In the genomic region with DNA sequence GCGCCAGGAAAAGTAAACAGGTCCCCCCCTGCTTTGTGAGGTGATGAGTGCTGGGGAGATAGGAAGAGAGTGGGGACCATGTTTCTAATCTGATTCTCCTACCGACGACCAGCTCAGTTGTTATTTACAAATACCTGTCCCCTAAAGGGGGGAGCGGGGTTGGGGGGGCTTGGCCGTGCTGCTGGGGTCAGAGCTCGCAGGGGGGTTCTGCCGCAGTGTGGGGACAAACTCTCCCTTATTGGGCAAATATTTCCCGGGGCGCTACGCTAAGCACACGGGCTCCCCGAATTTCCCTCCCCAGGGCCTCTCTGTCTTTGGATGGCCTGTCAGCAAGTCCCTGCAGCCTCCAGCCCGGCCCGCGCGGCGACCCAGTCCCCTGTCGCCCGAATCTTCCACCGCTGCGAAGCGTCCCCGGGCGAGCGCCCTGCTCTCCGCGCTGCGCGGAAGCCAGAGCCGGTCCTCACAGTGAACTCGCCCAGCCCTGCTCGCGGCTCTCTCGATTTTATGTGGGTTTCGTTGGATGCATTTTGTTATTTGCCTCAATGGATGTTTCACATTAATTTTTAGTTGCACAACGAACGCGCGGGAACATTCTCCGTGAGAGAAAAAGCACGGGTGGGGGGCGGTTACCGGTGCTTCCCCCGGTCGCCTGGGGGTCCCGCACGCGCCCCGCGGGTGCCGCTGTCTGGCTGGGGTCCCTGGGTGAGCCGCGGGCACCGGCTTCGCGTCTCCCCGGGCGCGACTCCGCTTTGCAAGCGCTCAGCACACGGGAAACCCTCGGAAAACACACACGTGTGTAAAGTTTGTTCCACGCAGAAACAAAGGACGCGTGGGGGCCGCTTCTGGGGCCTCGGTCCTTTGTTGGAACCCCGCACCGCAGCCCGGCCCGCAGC, we compare ENCODE assay signal across 8 cellular contexts. TPM values are rescaled to one million over a fixed set of nuclear protein-coding genes. Genes with fewer than 3 reads are reported as not detected.
DNase-seq lines count a peak whose midpoint lies in the region; ATAC-seq lines count a peak whose summit lies in the region.

No MANE protein-coding gene starts in this region.

- H3K4me1 ChIP-seq in ES-I3 (ENCODE audit: insufficient read depth, low read length) = peaks cover 14% of the 10 kb centered on the region
- H3K4me1 ChIP-seq in naive thymus-derived CD4-positive, alpha-beta T cell (ENCODE audit: control insufficient read depth in 2 of 2, insufficient read depth in 2 of 2, low read length in 2 of 2) = peaks cover 17 to 19% of the 10 kb centered on the region in 2 donors

- peak overlapping the region; percentile 51 for H3K27ac Mint-ChIP-seq in activated CD4-positive, alpha-beta T cell treated with anti-CD3 and anti-CD28 coated beads for 36 hours
- peak overlapping the region; percentile 70 to 88 (median 80) for H3K27ac Mint-ChIP-seq in naive thymus-derived CD4-positive, alpha-beta T cell

- no peak for ATAC-seq in activated CD4-positive, alpha-beta T cell treated with anti-CD3 and anti-CD28 coated beads for 36 hours
- no peak for ATAC-seq in naive thymus-derived CD4-positive, alpha-beta T cell
- no peak for ATAC-seq in GM19467 (IDR thresholded peaks at IDR 0.05; ENCODE audit: unreplicated experiment)
- ATAC-seq in GM18511 (IDR thresholded peaks at IDR 0.05; ENCODE audit: unreplicated experiment) = no peak
- no peak for ATAC-seq in GM21526 (IDR thresholded peaks at IDR 0.05; ENCODE audit: low FRiP score, unreplicated experiment)

- H3K9me3 Mint-ChIP-seq in activated CD4-positive, alpha-beta T cell treated with anti-CD3 and anti-CD28 coated beads for 36 hours (ENCODE audit: low read depth) = no peaks in the 10 kb centered on the region
- H3K9me3 Mint-ChIP-seq in naive thymus-derived CD4-positive, alpha-beta T cell = no peaks in the 10 kb centered on the region

- H3K36me3 Mint-ChIP-seq in activated CD4-positive, alpha-beta T cell treated with anti-CD3 and anti-CD28 coated beads for 36 hours (ENCODE audit: low read depth) = peaks cover 23% of the 10 kb centered on the region
- peaks cover 0 to 13% (median 3%) of the 10 kb centered on the region in 5 donors for H3K36me3 Mint-ChIP-seq in naive thymus-derived CD4-positive, alpha-beta T cell

- DNase-seq in activated CD4-positive, alpha-beta T cell treated with anti-CD3 and anti-CD28 coated beads for 36 hours = peak; percentile 59
- DNase-seq in effector CD8-positive, alpha-beta T cell (lab: John Stamatoyannopoulos, UW) = peak; percentile 20
- DNase-seq in naive thymus-derived CD4-positive, alpha-beta T cell = peak in 8 of 9 donors; percentile 21 to 53 (median 38)
- DNase-seq in dedifferentiated amniotic fluid mesenchymal stem cell (ENCODE audit: extremely low spot score) = no peak

- peak overlapping the region; percentile 93 for H3K27ac ChIP-seq in naive thymus-derived CD4-positive, alpha-beta T cell (ENCODE audit: low read depth, low read length)

- no peaks in the 10 kb centered on the region for H3K27me3 ChIP-seq in naive thymus-derived CD4-positive, alpha-beta T cell (ENCODE audit: control insufficient read depth in 2 of 2, insufficient read depth in 2 of 2, low read length in 2 of 2)

- H3K4me1 Mint-ChIP-seq in activated CD4-positive, alpha-beta T cell treated with anti-CD3 and anti-CD28 coated beads for 36 hours = peaks cover 9% of the 10 kb centered on the region
- peaks cover 9 to 21% (median 19%) of the 10 kb centered on the region in 7 donors for H3K4me1 Mint-ChIP-seq in naive thymus-derived CD4-positive, alpha-beta T cell

- CTCF ChIA-PET in activated CD4-positive, alpha-beta T cell treated with anti-CD3 and anti-CD28 coated beads for 36 hours (lab: Charles Lee) = interaction anchor here (0.7 to 2.4 kb wide), 3 partner anchors 10 to 423 kb away, joined by 3 to 20 read pairs (median 3); no protein-coding TSS in a partner anchor
- CTCF ChIA-PET in naive thymus-derived CD4-positive, alpha-beta T cell (lab: Charles Lee) = interaction anchor here (0.5 to 2.7 kb wide), 7 partner anchors 10 to 306 kb away, joined by 3 to 11 read pairs (median 4); no protein-coding TSS in a partner anchor

- H3K36me3 ChIP-seq in ES-I3 (ENCODE audit: insufficient read depth, low read length) = no peaks in the 10 kb centered on the region
- peaks cover 0 to 13% (median 0%) of the 10 kb centered on the region in 3 experiments for H3K36me3 ChIP-seq in naive thymus-derived CD4-positive, alpha-beta T cell (ENCODE audit: control insufficient read depth in 2 of 3, insufficient read depth in 3 of 3, low read length in 3 of 3)

- no peaks in the 10 kb centered on the region for H3K27me3 Mint-ChIP-seq in activated CD4-positive, alpha-beta T cell treated with anti-CD3 and anti-CD28 coated beads for 36 hours
- H3K27me3 Mint-ChIP-seq in naive thymus-derived CD4-positive, alpha-beta T cell = peaks cover 0 to 4% (median 0%) of the 10 kb centered on the region in 5 donors

- H3K4me3 Mint-ChIP-seq in activated CD4-positive, alpha-beta T cell treated with anti-CD3 and anti-CD28 coated beads for 36 hours = peak overlapping the region; percentile 60
- peak overlapping the region; percentile 76 to 88 (median 82) for H3K4me3 Mint-ChIP-seq in naive thymus-derived CD4-positive, alpha-beta T cell

- POLR2A ChIA-PET in activated CD4-positive, alpha-beta T cell treated with anti-CD3 and anti-CD28 coated beads for 36 hours (lab: Charles Lee) = interaction anchor here (0.7 kb wide), 2 partner anchors 10 to 12 kb away, joined by 3 read pairs; no protein-coding TSS in a partner anchor
- POLR2A ChIA-PET in naive thymus-derived CD4-positive, alpha-beta T cell (lab: Charles Lee) = interaction anchor here (2.1 to 7.4 kb wide), 3 partner anchors 9 to 42 kb away, joined by 11 to 57 read pairs (median 11); a partner anchor contains a TSS

- peak overlapping the region; percentile 61; the same call in 1 of the 2 replicates for H3K9ac ChIP-seq in ES-I3 (ENCODE audit: low read depth, low read length)

- intact Hi-C loops in activated CD4-positive, alpha-beta T cell treated with anti-CD3 and anti-CD28 coated beads for 36 hours (cut with DNase I, micrococcal nuclease) = loop anchor here (1.0 to 5.0 kb wide), 17 partner anchors 43 to 1297 kb away; a partner anchor contains a TSS
- intact Hi-C loops in naive thymus-derived CD4-positive, alpha-beta T cell (cut with micrococcal nuclease) = loop anchor here (1.0 to 10.0 kb wide), 15 partner anchors 43 to 1255 kb away; a partner anchor contains a TSS

- H3K4me3 ChIP-seq in naive thymus-derived CD4-positive, alpha-beta T cell (ENCODE audit: low read length) = peak overlapping the region; percentile 94

- no peaks in the 10 kb centered on the region for H3K9me3 ChIP-seq in ES-I3 (ENCODE audit: control insufficient read depth, insufficient read depth, low read length)
- H3K9me3 ChIP-seq in naive thymus-derived CD4-positive, alpha-beta T cell (ENCODE audit: control insufficient read depth in 2 of 3, low read length in 3 of 3) = no peaks in the 10 kb centered on the region

RNA-seq across cellular contexts. Expression of a gene that starts 1.5 kb away (rescaled TPM):
- total RNA-seq in activated CD4-positive, alpha-beta T cell treated with anti-CD3 and anti-CD28 coated beads for 36 hours = 100 to 1,000 TPM; 101 to 110 TPM
- total RNA-seq in naive thymus-derived CD4-positive, alpha-beta T cell = 100 to 1,000 TPM; 173 to 225 (median 189) TPM
- polyA plus RNA-seq in naive thymus-derived CD4-positive, alpha-beta T cell = 10 to 100 TPM; 32.0 to 37.2 TPM

RNA-seq across cellular contexts. Expression of a gene that starts 43.1 kb away (rescaled TPM):
- total RNA-seq in activated CD4-positive, alpha-beta T cell treated with anti-CD3 and anti-CD28 coated beads for 36 hours = 10 to 100 TPM; 13.6 to 15.2 TPM
- 10 to 100 TPM; 32.8 to 76.2 (median 50.5) TPM for total RNA-seq in naive thymus-derived CD4-positive, alpha-beta T cell
- polyA plus RNA-seq in naive thymus-derived CD4-positive, alpha-beta T cell = 1 to 10 TPM; 6.2 to 6.9 TPM
